Comparison of ENCODE assay signal across 1 cellular context in the genomic region with DNA sequence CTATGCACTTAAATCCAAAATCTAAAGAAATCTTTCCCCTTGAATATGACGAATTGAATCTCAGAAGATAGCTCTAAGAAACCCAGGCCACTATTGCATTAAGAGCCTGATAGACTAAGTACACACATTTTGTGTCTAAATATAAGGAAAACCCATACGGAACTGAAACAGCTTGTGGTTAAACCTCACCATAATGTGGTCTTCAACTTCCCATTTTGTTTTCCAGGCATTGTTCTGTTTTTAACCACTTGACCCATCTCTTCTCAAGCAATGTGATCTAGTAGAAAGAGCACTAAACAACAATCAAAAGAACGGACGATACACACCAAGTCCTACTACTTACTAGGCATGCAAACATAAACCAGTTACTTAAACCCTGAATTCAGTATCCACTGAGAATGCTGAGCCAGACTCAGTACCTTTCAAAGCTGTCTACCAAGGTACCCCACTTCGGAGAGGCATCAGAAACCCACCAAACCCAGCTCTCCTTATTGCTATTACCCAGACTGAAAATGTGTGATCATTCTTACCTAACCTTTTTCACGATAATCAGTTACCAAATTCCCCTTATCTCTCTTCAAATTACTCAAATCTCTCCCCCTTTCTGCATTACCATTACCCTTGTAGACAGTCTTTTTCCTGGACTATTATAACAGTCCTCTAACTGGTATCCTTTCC.
TF ChIP-seq lines count a peak whose summit lies in the region.

No MANE protein-coding gene starts in this region.

TF ChIP-seq in GM23338, 12 proteins besides CTCF, POLR2A, EP300 and RAD21 (continued from another document):
- TF ChIP-seq, protein P1, sequence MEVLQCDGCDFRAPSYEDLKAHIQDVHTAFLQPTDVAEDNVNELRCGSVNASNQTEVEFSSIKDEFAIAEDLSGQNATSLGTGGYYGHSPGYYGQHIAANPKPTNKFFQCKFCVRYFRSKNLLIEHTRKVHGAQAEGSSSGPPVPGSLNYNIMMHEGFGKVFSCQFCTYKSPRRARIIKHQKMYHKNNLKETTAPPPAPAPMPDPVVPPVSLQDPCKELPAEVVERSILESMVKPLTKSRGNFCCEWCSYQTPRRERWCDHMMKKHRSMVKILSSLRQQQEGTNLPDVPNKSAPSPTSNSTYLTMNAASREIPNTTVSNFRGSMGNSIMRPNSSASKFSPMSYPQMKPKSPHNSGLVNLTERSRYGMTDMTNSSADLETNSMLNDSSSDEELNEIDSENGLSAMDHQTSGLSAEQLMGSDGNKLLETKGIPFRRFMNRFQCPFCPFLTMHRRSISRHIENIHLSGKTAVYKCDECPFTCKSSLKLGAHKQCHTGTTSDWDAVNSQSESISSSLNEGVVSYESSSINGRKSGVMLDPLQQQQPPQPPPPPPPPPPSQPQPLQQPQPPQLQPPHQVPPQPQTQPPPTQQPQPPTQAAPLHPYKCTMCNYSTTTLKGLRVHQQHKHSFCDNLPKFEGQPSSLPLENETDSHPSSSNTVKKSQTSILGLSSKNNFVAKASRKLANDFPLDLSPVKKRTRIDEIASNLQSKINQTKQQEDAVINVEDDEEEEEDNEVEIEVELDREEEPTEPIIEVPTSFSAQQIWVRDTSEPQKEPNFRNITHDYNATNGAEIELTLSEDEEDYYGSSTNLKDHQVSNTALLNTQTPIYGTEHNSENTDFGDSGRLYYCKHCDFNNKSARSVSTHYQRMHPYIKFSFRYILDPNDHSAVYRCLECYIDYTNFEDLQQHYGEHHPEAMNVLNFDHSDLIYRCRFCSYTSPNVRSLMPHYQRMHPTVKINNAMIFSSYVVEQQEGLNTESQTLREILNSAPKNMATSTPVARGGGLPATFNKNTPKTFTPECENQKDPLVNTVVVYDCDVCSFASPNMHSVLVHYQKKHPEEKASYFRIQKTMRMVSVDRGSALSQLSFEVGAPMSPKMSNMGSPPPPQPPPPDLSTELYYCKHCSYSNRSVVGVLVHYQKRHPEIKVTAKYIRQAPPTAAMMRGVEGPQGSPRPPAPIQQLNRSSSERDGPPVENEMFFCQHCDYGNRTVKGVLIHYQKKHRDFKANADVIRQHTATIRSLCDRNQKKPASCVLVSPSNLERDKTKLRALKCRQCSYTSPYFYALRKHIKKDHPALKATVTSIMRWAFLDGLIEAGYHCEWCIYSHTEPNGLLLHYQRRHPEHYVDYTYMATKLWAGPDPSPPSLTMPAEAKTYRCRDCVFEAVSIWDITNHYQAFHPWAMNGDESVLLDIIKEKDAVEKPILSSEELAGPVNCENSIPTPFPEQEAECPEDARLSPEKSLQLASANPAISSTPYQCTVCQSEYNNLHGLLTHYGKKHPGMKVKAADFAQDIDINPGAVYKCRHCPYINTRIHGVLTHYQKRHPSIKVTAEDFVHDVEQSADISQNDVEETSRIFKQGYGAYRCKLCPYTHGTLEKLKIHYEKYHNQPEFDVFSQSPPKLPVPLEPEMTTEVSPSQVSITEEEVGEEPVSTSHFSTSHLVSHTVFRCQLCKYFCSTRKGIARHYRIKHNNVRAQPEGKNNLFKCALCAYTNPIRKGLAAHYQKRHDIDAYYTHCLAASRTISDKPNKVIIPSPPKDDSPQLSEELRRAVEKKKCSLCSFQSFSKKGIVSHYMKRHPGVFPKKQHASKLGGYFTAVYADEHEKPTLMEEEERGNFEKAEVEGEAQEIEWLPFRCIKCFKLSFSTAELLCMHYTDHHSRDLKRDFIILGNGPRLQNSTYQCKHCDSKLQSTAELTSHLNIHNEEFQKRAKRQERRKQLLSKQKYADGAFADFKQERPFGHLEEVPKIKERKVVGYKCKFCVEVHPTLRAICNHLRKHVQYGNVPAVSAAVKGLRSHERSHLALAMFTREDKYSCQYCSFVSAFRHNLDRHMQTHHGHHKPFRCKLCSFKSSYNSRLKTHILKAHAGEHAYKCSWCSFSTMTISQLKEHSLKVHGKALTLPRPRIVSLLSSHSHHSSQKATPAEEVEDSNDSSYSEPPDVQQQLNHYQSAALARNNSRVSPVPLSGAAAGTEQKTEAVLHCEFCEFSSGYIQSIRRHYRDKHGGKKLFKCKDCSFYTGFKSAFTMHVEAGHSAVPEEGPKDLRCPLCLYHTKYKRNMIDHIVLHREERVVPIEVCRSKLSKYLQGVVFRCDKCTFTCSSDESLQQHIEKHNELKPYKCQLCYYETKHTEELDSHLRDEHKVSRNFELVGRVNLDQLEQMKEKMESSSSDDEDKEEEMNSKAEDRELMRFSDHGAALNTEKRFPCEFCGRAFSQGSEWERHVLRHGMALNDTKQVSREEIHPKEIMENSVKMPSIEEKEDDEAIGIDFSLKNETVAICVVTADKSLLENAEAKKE (CRISPR knock-in tag; IDR thresholded peaks at IDR 0.05), result no peak
- TF ChIP-seq ZNF114 (CRISPR knock-in tag; IDR thresholded peaks at IDR 0.05), result no peak
- no peak for TF ChIP-seq EZH2phosphoT487 (IDR thresholded peaks at IDR 0.05; ENCODE audit: unreplicated experiment)
- TF ChIP-seq, protein P2, sequence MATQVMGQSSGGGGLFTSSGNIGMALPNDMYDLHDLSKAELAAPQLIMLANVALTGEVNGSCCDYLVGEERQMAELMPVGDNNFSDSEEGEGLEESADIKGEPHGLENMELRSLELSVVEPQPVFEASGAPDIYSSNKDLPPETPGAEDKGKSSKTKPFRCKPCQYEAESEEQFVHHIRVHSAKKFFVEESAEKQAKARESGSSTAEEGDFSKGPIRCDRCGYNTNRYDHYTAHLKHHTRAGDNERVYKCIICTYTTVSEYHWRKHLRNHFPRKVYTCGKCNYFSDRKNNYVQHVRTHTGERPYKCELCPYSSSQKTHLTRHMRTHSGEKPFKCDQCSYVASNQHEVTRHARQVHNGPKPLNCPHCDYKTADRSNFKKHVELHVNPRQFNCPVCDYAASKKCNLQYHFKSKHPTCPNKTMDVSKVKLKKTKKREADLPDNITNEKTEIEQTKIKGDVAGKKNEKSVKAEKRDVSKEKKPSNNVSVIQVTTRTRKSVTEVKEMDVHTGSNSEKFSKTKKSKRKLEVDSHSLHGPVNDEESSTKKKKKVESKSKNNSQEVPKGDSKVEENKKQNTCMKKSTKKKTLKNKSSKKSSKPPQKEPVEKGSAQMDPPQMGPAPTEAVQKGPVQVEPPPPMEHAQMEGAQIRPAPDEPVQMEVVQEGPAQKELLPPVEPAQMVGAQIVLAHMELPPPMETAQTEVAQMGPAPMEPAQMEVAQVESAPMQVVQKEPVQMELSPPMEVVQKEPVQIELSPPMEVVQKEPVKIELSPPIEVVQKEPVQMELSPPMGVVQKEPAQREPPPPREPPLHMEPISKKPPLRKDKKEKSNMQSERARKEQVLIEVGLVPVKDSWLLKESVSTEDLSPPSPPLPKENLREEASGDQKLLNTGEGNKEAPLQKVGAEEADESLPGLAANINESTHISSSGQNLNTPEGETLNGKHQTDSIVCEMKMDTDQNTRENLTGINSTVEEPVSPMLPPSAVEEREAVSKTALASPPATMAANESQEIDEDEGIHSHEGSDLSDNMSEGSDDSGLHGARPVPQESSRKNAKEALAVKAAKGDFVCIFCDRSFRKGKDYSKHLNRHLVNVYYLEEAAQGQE (IDR thresholded peaks at IDR 0.05; ENCODE audit: unreplicated experiment), result no peak
- no peak for TF ChIP-seq STAT1 (IDR thresholded peaks at IDR 0.05; ENCODE audit: unreplicated experiment)
- no peak for TF ChIP-seq JUNB (IDR thresholded peaks at IDR 0.05; ENCODE audit: unreplicated experiment)
- TF ChIP-seq CREB1 (CRISPR knock-in tag; IDR thresholded peaks at IDR 0.05; ENCODE audit: low read depth), result no peak
